In genomic region chr19:46875234-46875633, GRCh38 we compare ENCODE assay signal across 18 cellular contexts. TPM values are rescaled to one million over a fixed set of nuclear protein-coding genes. Genes with fewer than 3 reads are reported as not detected.
DNase-seq lines count a peak whose midpoint lies in the region; ATAC-seq and TF ChIP-seq lines count a peak whose summit lies in the region.
"Had no signal": no experiment of that assay in that cellular context is flagged by ENCODE, and none has a peak within 500 bp of the region (broad histone marks: within the 10 kb centered on the region; RNA-seq: fewer than 3 reads in every experiment).

No MANE protein-coding gene starts in this region.

- TF ChIP-seq CTCF in MCF 10A (IDR thresholded peaks at IDR 0.05; ENCODE audit: unreplicated experiment): no peak
- TF ChIP-seq CTCF in smooth muscle cell (IDR thresholded peaks at IDR 0.05; ENCODE audit: borderline replicate concordance, insufficient read depth, poor library complexity, severe bottlenecking): no peak
- no peak for TF ChIP-seq CTCF in gastrocnemius medialis (IDR thresholded peaks at IDR 0.05 in 4 of 5, conservative IDR thresholded peaks at IDR 0.05 in 1 of 5)

- H3K36me3 ChIP-seq in HAP-1 (replicated peaks): no peaks in the 10 kb centered on the region; the same call in 1 of the 2 replicates
- no peaks in the 10 kb centered on the region for H3K36me3 ChIP-seq in iPS-18a (ENCODE audit: control insufficient read depth, low read depth, low read length)
- no peaks in the 10 kb centered on the region for H3K36me3 ChIP-seq in smooth muscle cell (ENCODE audit: low read depth)
- H3K36me3 ChIP-seq in gastrocnemius medialis: no peaks in the 10 kb centered on the region
- no peaks in the 10 kb centered on the region for H3K36me3 ChIP-seq in Karpas-422 (ENCODE audit: insufficient read depth, low read length)
- H3K36me3 ChIP-seq: colonic mucosa had no signal

- H3K9ac ChIP-seq in iPS-18a (ENCODE audit: low read length) (no peak overlapping the region), smooth muscle cell (ENCODE audit: low read depth) (no peak overlapping the region), Karpas-422 (ENCODE audit: low read length) (no peak overlapping the region)

- peak overlapping the region; percentile 84 for H3K27ac Mint-ChIP-seq in MCF 10A (ENCODE audit: low read depth, unreplicated experiment)
- H3K27ac Mint-ChIP-seq: T-cell had no signal

- in situ Hi-C loops in HAP-1 (cut with MboI; ENCODE audit: low sequenced_read_pairs) (no loop called here), gastrocnemius medialis (cut with MboI; ENCODE audit: low sequenced_read_pairs in 4 of 4) (no loop called here)

- H3K4me2 ChIP-seq in smooth muscle cell: no peak overlapping the region
- no peak overlapping the region for H3K4me2 ChIP-seq in Karpas-422 (ENCODE audit: low read depth, low read length, poor library complexity, severe bottlenecking)

- H3K79me2 ChIP-seq in smooth muscle cell (ENCODE audit: low read depth) (peaks cover 77% of the 10 kb centered on the region), Karpas-422 (ENCODE audit: low read length) (peaks cover 90% of the 10 kb centered on the region)

- H3K9me3 Mint-ChIP-seq in MCF 10A (ENCODE audit: unreplicated experiment): no peaks in the 10 kb centered on the region
- H3K9me3 Mint-ChIP-seq: T-cell had no signal

- peaks cover 17% of the 10 kb centered on the region for H3K4me1 ChIP-seq in HAP-1
- H3K4me1 ChIP-seq in iPS-18a (ENCODE audit: control insufficient read depth, low read depth, low read length): peaks cover 7% of the 10 kb centered on the region
- H3K4me1 ChIP-seq in smooth muscle cell (ENCODE audit: low read depth): peaks cover 3% of the 10 kb centered on the region
- peaks cover 6 to 14% of the 10 kb centered on the region in 2 donors for H3K4me1 ChIP-seq in gastrocnemius medialis
- H3K4me1 ChIP-seq in Karpas-422 (ENCODE audit: low read length): no peaks in the 10 kb centered on the region
- H3K4me1 ChIP-seq: colonic mucosa had no signal

- DNase-seq in HAP-1 (ENCODE audit: low spot score in 2 of 2): peak; percentile 2 to 83
- DNase-seq in MCF 10A (ENCODE audit: unreplicated experiment): no peak
- no peak for DNase-seq in smooth muscle cell (lab: John Stamatoyannopoulos, UW; ENCODE audit: unreplicated experiment)
- DNase-seq in gastrocnemius medialis: no peak
- no peak for DNase-seq in Karpas-422
- DNase-seq: activated naive CD4-positive, alpha-beta T cell; activated T-cell treated with anti-CD3 and anti-CD28 coated beads for 4 hours; aorta; colonic mucosa; EL; foreskin fibroblast; left colon; NCI-H1105 treated with DMSO at 0.1 percent for 48 hours; NCI-H526 treated with DMSO at 0.1 percent for 48 hours; SHP77; T-cell had no signal

- CTCF ChIA-PET in MCF 10A (lab: Yijun Ruan, JAX): interaction anchor here (1.2 kb wide), 1 partner anchor 8 kb away, joined by 3 read pairs; no protein-coding TSS in a partner anchor

- H3K27me3 ChIP-seq in HAP-1 (ENCODE audit: low read depth) (no peaks in the 10 kb centered on the region), iPS-18a (ENCODE audit: control insufficient read depth, insufficient read depth, low read length) (no peaks in the 10 kb centered on the region), smooth muscle cell (ENCODE audit: low read depth) (no peaks in the 10 kb centered on the region), gastrocnemius medialis (no peaks in the 10 kb centered on the region), Karpas-422 (ENCODE audit: low read length) (no peaks in the 10 kb centered on the region)
- H3K27me3 ChIP-seq: colonic mucosa had no signal

- intact Hi-C loops in MCF 10A (cut with micrococcal nuclease): no loop called here
- intact Hi-C loops in gastrocnemius medialis (cut with DNase I; ENCODE audit: low total_unique reads): no loop called here

- H3K27me3 Mint-ChIP-seq in MCF 10A (ENCODE audit: insufficient read depth, unreplicated experiment): no peaks in the 10 kb centered on the region
- H3K27me3 Mint-ChIP-seq: T-cell had no signal

- 78% methylated on average over 4 of the region's 4 CpGs for WGBS in smooth muscle cell (ENCODE audit: low lambda C conversion rate)

- H4K20me1 ChIP-seq in smooth muscle cell (ENCODE audit: low read depth) (peaks cover 81% of the 10 kb centered on the region), Karpas-422 (ENCODE audit: insufficient read depth, low read depth, low read length) (0 out of 2 replicates have a peak, but pooled peaks cover 23% of the 10 kb centered on the region)

- no peaks in the 10 kb centered on the region for H3K9me3 ChIP-seq in HAP-1
- H3K9me3 ChIP-seq in iPS-18a (ENCODE audit: control insufficient read depth, low read depth, low read length): no peaks in the 10 kb centered on the region
- no peaks in the 10 kb centered on the region for H3K9me3 ChIP-seq in smooth muscle cell (replicated peaks; ENCODE audit: low read depth)
- H3K9me3 ChIP-seq in gastrocnemius medialis: no peaks in the 10 kb centered on the region
- H3K9me3 ChIP-seq in Karpas-422 (ENCODE audit: low read length): no peaks in the 10 kb centered on the region
- H3K9me3 ChIP-seq: colonic mucosa had no signal

- H2AFZ ChIP-seq in smooth muscle cell (ENCODE audit: low read depth) (no peak overlapping the region), Karpas-422 (ENCODE audit: low read length) (no peak overlapping the region)

- peaks cover 11% of the 10 kb centered on the region for H3K4me1 Mint-ChIP-seq in MCF 10A (ENCODE audit: insufficient read depth, unreplicated experiment)

- peak overlapping the region; percentile 33 for H3K4me3 Mint-ChIP-seq in MCF 10A (ENCODE audit: unreplicated experiment)
- H3K4me3 Mint-ChIP-seq: T-cell had no signal

- H3K27ac ChIP-seq in iPS-18a (ENCODE audit: low read length): peak overlapping the region; percentile 9
- peak overlapping the region; percentile 45 for H3K27ac ChIP-seq in smooth muscle cell (ENCODE audit: low read depth)
- H3K27ac ChIP-seq in gastrocnemius medialis: no peak overlapping the region
- no peak overlapping the region for H3K27ac ChIP-seq in Karpas-422 (ENCODE audit: low read length)
- H3K27ac ChIP-seq: colonic mucosa had no signal

- H3F3A ChIP-seq in smooth muscle cell (ENCODE audit: low read depth): peaks cover 19% of the 10 kb centered on the region

- H3K9me2 ChIP-seq in Karpas-422 (replicated peaks; ENCODE audit: insufficient read depth, low read length): no peaks in the 10 kb centered on the region

- TF ChIP-seq POLR2A in gastrocnemius medialis (IDR thresholded peaks at IDR 0.05): no peak

- peaks cover 22% of the 10 kb centered on the region for H3K36me3 Mint-ChIP-seq in MCF 10A (ENCODE audit: insufficient read depth, unreplicated experiment)

- POLR2A ChIA-PET in MCF 10A (lab: Yijun Ruan, JAX): interaction anchor here (1.0 to 5.5 kb wide), 5 partner anchors 11 to 51 kb away, joined by 3 to 50 read pairs (median 4); partner anchors contain the start of gene ARHGAP35

- BruUV-seq in MCF 10A (replicated peaks; lab: Mats Ljungman, UMichigan): no TSS peak

- no peak overlapping the region for H3K4me3 ChIP-seq in HAP-1
- no peak overlapping the region for H3K4me3 ChIP-seq in iPS-18a (ENCODE audit: low read length)
- no peak overlapping the region for H3K4me3 ChIP-seq in smooth muscle cell
- H3K4me3 ChIP-seq in gastrocnemius medialis: no peak overlapping the region
- H3K4me3 ChIP-seq in Karpas-422 (ENCODE audit: low read length): no peak overlapping the region
- H3K4me3 ChIP-seq: colonic mucosa had no signal

- ATAC-seq in GM18519 (IDR thresholded peaks at IDR 0.05; ENCODE audit: low FRiP score, unreplicated experiment) (no peak), gastrocnemius medialis (no peak)
- ATAC-seq: left colon, T-cell had no signal

RNA-seq across cellular contexts. Expression of gene ARHGAP35, which starts 14.4 kb away (rescaled TPM):
- total RNA-seq in MCF 10A (2022): 46.9 and 52.1 TPM in 2 replicates
- 19.8 and 20.0 TPM in 2 replicates for total RNA-seq in smooth muscle cell
- polyA plus RNA-seq in smooth muscle cell: 6.9 TPM in 2 replicates
- total RNA-seq in gastrocnemius medialis: 10 to 100 TPM; 16.1 to 43.6 (median 32.7) TPM
- 19.7 and 30.4 TPM in 2 replicates for total RNA-seq in Karpas-422 (2014; rRNA removed; shearing (Covaris generic); ENCODE audit: low replicate concordance)

RNA-seq across cellular contexts. Expression of gene AP2S1, which starts 24.6 kb away (rescaled TPM):
- total RNA-seq in MCF 10A (2022) (237 and 252 TPM in 2 replicates), smooth muscle cell (142 and 204 TPM in 2 replicates), gastrocnemius medialis (10 to 100 TPM; 42.7 to 94.1 (median 64.9) TPM)
- 471 and 488 TPM in 2 replicates for polyA plus RNA-seq in smooth muscle cell
- 63.7 and 85.5 TPM in 2 replicates for total RNA-seq in Karpas-422 (2014; rRNA removed; shearing (Covaris generic); ENCODE audit: low replicate concordance)

Comparison
In these comparisons a context has a peak if more than half of its experiments do, and no peak if none do; other contexts are left out.
1. DNase-seq: peak in HAP-1 (2 of 2); none in MCF 10A (single experiment), smooth muscle cell (single experiment), gastrocnemius medialis (0 of 2) and Karpas-422 (single experiment).
2. H3K27ac ChIP-seq: peak in iPS-18a (single experiment) and smooth muscle cell (single experiment); none in gastrocnemius medialis (0 of 4) and Karpas-422 (single experiment).